Comparison of ENCODE assay signal across 18 cellular contexts in genomic region chr9:4097991-4098390, GRCh38.
"Had no signal": no experiment of that assay in that cellular context is flagged by ENCODE, and none has a peak within 500 bp of the region (broad histone marks: within the 10 kb centered on the region; RNA-seq: fewer than 3 reads in every experiment).

No MANE protein-coding gene starts in this region.

- DNase-seq: activated CD4-positive, alpha-beta T cell treated with anti-CD3 and anti-CD28 coated beads for 36 hours; activated CD8-positive, alpha-beta memory T cell treated with anti-CD3 and anti-CD28 coated beads, Interleukin-2, amount 50 U/mL, for 4 hours; activated CD8-positive, alpha-beta T cell treated with anti-CD3 and anti-CD28 coated beads for 36 hours; activated gamma-delta T cell treated with Interleukin-2 at 50 U/mL for 16 hours; activated naive CD8-positive, alpha-beta T cell treated with anti-CD3 and anti-CD28 coated beads, Interleukin-2, amount 50 U/mL, for 24 hours; activated T-cell treated with anti-CD3 and anti-CD28 coated beads, Interleukin-2, amount 50 U/mL, for 72 hours; effector memory CD8-positive, alpha-beta T cell; hypothalamus; lower lobe of right lung; midbrain; posterior cingulate gyrus; T-helper 9 cell; transverse colon; WERI-Rb-1 had no signal

- H3K9ac ChIP-seq: neural progenitor cell had no signal

- H3K27me3 ChIP-seq: neural progenitor cell, right atrium auricular region, transverse colon had no signal

- H3K4me2 ChIP-seq: neural progenitor cell had no signal

- H3K4me1 ChIP-seq: lower lobe of right lung had no signal

- H3K4me3 ChIP-seq: lower lobe of right lung, neural progenitor cell, right atrium auricular region, transverse colon had no signal

- ATAC-seq: activated CD4-positive, alpha-beta T cell treated with anti-CD3 and anti-CD28 coated beads for 36 hours; activated CD8-positive, alpha-beta T cell treated with anti-CD3 and anti-CD28 coated beads for 36 hours; activated naive CD8-positive, alpha-beta T cell treated with anti-CD3 and anti-CD28 coated beads, Interleukin-2, amount 50 U/mL, for 24 hours; activated T-cell treated with anti-CD3 and anti-CD28 coated beads, Interleukin-2, amount 50 U/mL, for 72 hours; effector memory CD8-positive, alpha-beta T cell; lower lobe of right lung; stimulated activated memory B cell treated with anti-CD40 and anti-IgM and Interleukin-4, amounts not matched to agents 10 μg/mL and 1 μg/mL and 100 μg/mL, for 72 hours had no signal

- H3K9me3 ChIP-seq: lower lobe of right lung, right atrium auricular region, transverse colon had no signal

- H3K36me3 ChIP-seq: lower lobe of right lung, neural progenitor cell, right atrium auricular region, transverse colon, WERI-Rb-1 had no signal

- H3K27ac ChIP-seq: epithelial cell of prostate, lower lobe of right lung, neural progenitor cell, transverse colon, WERI-Rb-1 had no signal

- H2AFZ ChIP-seq: neural progenitor cell had no signal
